ENCODE assay signal across 20 cellular contexts in genomic region chr12:49559011-49559675, GRCh38. TPM values are rescaled to one million over a fixed set of nuclear protein-coding genes. Genes with fewer than 3 reads are reported as not detected.
A peak's percentile ranks its signal among the peaks of the same experiment; 100 is the strongest.
DNase-seq lines count a peak whose midpoint lies in the region; ATAC-seq and TF ChIP-seq lines count a peak whose summit lies in the region.
"Had no signal": no experiment of that assay in that cellular context is flagged by ENCODE, and none has a peak within 500 bp of the region (broad histone marks: within the 10 kb centered on the region; RNA-seq: fewer than 3 reads in every experiment).

No MANE protein-coding gene starts in this region.

- H3K27me3 ChIP-seq in CD8-positive, alpha-beta T cell (ENCODE audit: insufficient read depth, low read length) = no peaks in the 10 kb centered on the region

- intact Hi-C loops in posterior vena cava (cut with DNase I) = no loop called here
- intact Hi-C loops in CD8-positive, alpha-beta T cell (cut with DNase I, micrococcal nuclease) = no loop called here

- H3K27ac Mint-ChIP-seq in T-helper 1 cell treated with Interleukin-12 subunit alpha and Interleukin-12 subunit beta and Interleukin-4 antibody, amounts not matched to agents 30 μg/mL and 1 μg/mL, for 36 hours = peak overlapping the region; percentile 45
- peak overlapping the region; percentile 18 to 87 for H3K27ac Mint-ChIP-seq in activated naive CD4-positive, alpha-beta T cell treated with anti-CD3 and anti-CD28 coated beads, Interleukin-2, amount 50 U/mL, for 72 hours
- peak overlapping the region; percentile 2 to 64 for H3K27ac Mint-ChIP-seq in effector memory CD8-positive, alpha-beta T cell
- H3K27ac Mint-ChIP-seq in CD8-positive, alpha-beta T cell = no peak overlapping the region
- H3K27ac Mint-ChIP-seq: CD4-positive, alpha-beta T cell; GM23338; HFFc6 had no signal

- H3K9me3 Mint-ChIP-seq in T-helper 1 cell treated with Interleukin-12 subunit alpha and Interleukin-12 subunit beta and Interleukin-4 antibody, amounts not matched to agents 30 μg/mL and 1 μg/mL, for 36 hours = no peaks in the 10 kb centered on the region
- no peaks in the 10 kb centered on the region for H3K9me3 Mint-ChIP-seq in activated naive CD4-positive, alpha-beta T cell treated with anti-CD3 and anti-CD28 coated beads, Interleukin-2, amount 50 U/mL, for 72 hours
- H3K9me3 Mint-ChIP-seq in effector memory CD8-positive, alpha-beta T cell = no peaks in the 10 kb centered on the region
- H3K9me3 Mint-ChIP-seq in CD8-positive, alpha-beta T cell = no peaks in the 10 kb centered on the region
- H3K9me3 Mint-ChIP-seq: CD4-positive, alpha-beta T cell; GM23338; HFFc6 had no signal

- H3K27ac ChIP-seq in CD8-positive, alpha-beta T cell (ENCODE audit: low read depth, low read length) = no peak overlapping the region
- H3K27ac ChIP-seq: 22Rv1, A549, C4-2B, HL-60 had no signal

- H3K36me3 ChIP-seq in CD8-positive, alpha-beta T cell (ENCODE audit: insufficient read depth, low read length) = peaks cover 38% of the 10 kb centered on the region

- peaks cover 10% of the 10 kb centered on the region for H3K4me1 Mint-ChIP-seq in T-helper 1 cell treated with Interleukin-12 subunit alpha and Interleukin-12 subunit beta and Interleukin-4 antibody, amounts not matched to agents 30 μg/mL and 1 μg/mL, for 36 hours (ENCODE audit: low read depth)
- peaks cover 0 to 13% of the 10 kb centered on the region in 2 donors for H3K4me1 Mint-ChIP-seq in effector memory CD8-positive, alpha-beta T cell (ENCODE audit: low read depth in 2 of 2)
- H3K4me1 Mint-ChIP-seq in CD8-positive, alpha-beta T cell (ENCODE audit: low read depth) = peaks cover 18% of the 10 kb centered on the region
- H3K4me1 Mint-ChIP-seq: GM23338 had no signal

- peaks cover 34% of the 10 kb centered on the region for H3K36me3 Mint-ChIP-seq in T-helper 1 cell treated with Interleukin-12 subunit alpha and Interleukin-12 subunit beta and Interleukin-4 antibody, amounts not matched to agents 30 μg/mL and 1 μg/mL, for 36 hours (ENCODE audit: low read depth)
- no peaks in the 10 kb centered on the region for H3K36me3 Mint-ChIP-seq in activated naive CD4-positive, alpha-beta T cell treated with anti-CD3 and anti-CD28 coated beads, Interleukin-2, amount 50 U/mL, for 72 hours
- H3K36me3 Mint-ChIP-seq in effector memory CD8-positive, alpha-beta T cell (ENCODE audit: insufficient read depth) = peaks cover 44% of the 10 kb centered on the region
- H3K36me3 Mint-ChIP-seq in CD8-positive, alpha-beta T cell = peaks cover 72% of the 10 kb centered on the region

- peaks cover 4% of the 10 kb centered on the region for H3K4me1 ChIP-seq in CD8-positive, alpha-beta T cell (ENCODE audit: insufficient read depth, low read length)
- H3K4me1 ChIP-seq: A549 had no signal

- no peaks in the 10 kb centered on the region for H3K27me3 Mint-ChIP-seq in T-helper 1 cell treated with Interleukin-12 subunit alpha and Interleukin-12 subunit beta and Interleukin-4 antibody, amounts not matched to agents 30 μg/mL and 1 μg/mL, for 36 hours (ENCODE audit: low read depth)
- H3K27me3 Mint-ChIP-seq in effector memory CD8-positive, alpha-beta T cell = no peaks in the 10 kb centered on the region
- H3K27me3 Mint-ChIP-seq in CD8-positive, alpha-beta T cell (ENCODE audit: low read depth) = no peaks in the 10 kb centered on the region
- H3K27me3 Mint-ChIP-seq: CD4-positive, alpha-beta T cell had no signal

- CTCF ChIA-PET in CD8-positive, alpha-beta T cell (lab: Charles Lee) = interaction anchor here (1.0 to 1.1 kb wide), 2 partner anchors 8 to 11 kb away, joined by 3 read pairs; no protein-coding TSS in a partner anchor

- DNase-seq in T-helper 1 cell (no peak), posterior vena cava (ENCODE audit: low spot score) (peak; percentile 56), NCI-H2171 (lab: John Stamatoyannopoulos, UW) (no peak)
- DNase-seq in activated naive CD4-positive, alpha-beta T cell treated with anti-CD3 and anti-CD28 coated beads, Interleukin-2, amount 50 U/mL, for 72 hours (ENCODE audit: low spot score in 2 of 2) = no peak
- DNase-seq in activated naive CD4-positive, alpha-beta T cell treated with anti-CD3 and anti-CD28 coated beads, Interleukin-2, amount 50 U/mL, for 16 hours = no peak
- no peak for DNase-seq in effector memory CD8-positive, alpha-beta T cell
- DNase-seq in CD8-positive, alpha-beta T cell = no peak
- DNase-seq: AML-193; CD4-positive, alpha-beta T cell; DMS153; DMS79; GDM1; HCEC 1CT; HFFc6 had no signal

- H3K4me3 ChIP-seq in CD8-positive, alpha-beta T cell (ENCODE audit: low read depth, low read length) = no peak overlapping the region
- H3K4me3 ChIP-seq: A549, GM23338 had no signal

- H3K4me3 Mint-ChIP-seq in T-helper 1 cell treated with Interleukin-12 subunit alpha and Interleukin-12 subunit beta and Interleukin-4 antibody, amounts not matched to agents 30 μg/mL and 1 μg/mL, for 36 hours = no peak overlapping the region
- no peak overlapping the region for H3K4me3 Mint-ChIP-seq in effector memory CD8-positive, alpha-beta T cell
- H3K4me3 Mint-ChIP-seq in CD8-positive, alpha-beta T cell = no peak overlapping the region
- H3K4me3 Mint-ChIP-seq: CD4-positive, alpha-beta T cell; GM23338; HFFc6 had no signal

- ATAC-seq in activated naive CD4-positive, alpha-beta T cell treated with anti-CD3 and anti-CD28 coated beads, Interleukin-2, amount 50 U/mL, for 72 hours = no peak
- no peak for ATAC-seq in effector memory CD8-positive, alpha-beta T cell (replicated peaks)
- no peak for ATAC-seq in CD8-positive, alpha-beta T cell
- ATAC-seq: A549, GM23338 had no signal

- TF ChIP-seq CTCF in CD8-positive, alpha-beta T cell (IDR thresholded peaks at IDR 0.05) = no peak

- POLR2A ChIA-PET in CD8-positive, alpha-beta T cell (lab: Charles Lee) = no interaction called here

- H3K9me3 ChIP-seq in CD8-positive, alpha-beta T cell (ENCODE audit: low read length) = no peaks in the 10 kb centered on the region
- H3K9me3 ChIP-seq: A549 had no signal

RNA-seq across cellular contexts. Expression of gene MCRS1, which starts 8.8 kb away (rescaled TPM):
- total RNA-seq in activated naive CD4-positive, alpha-beta T cell treated with anti-CD3 and anti-CD28 coated beads, Interleukin-2, amount 50 U/mL, for 72 hours = 10 to 100 TPM; 62.8 to 70.5 TPM
- 10 to 100 TPM; 37.3 to 38.1 TPM for total RNA-seq in posterior vena cava
- total RNA-seq in CD8-positive, alpha-beta T cell = 10 to 100 TPM; 63.7 to 70.9 TPM

RNA-seq across cellular contexts. Expression of gene KCNH3, which starts 20.3 kb away (rescaled TPM):
- 1 to 10 TPM in 1 of 2 donors, under 1 TPM in 1; 0.39 to 6.3 TPM for total RNA-seq in activated naive CD4-positive, alpha-beta T cell treated with anti-CD3 and anti-CD28 coated beads, Interleukin-2, amount 50 U/mL, for 72 hours
- under 1 TPM; 0.10 to 0.28 TPM for total RNA-seq in posterior vena cava
- total RNA-seq in CD8-positive, alpha-beta T cell = 1 to 10 TPM; 3.1 to 3.5 TPM

RNA-seq across cellular contexts. Expression of gene FAM186B, which starts 46.3 kb away (rescaled TPM):
- total RNA-seq in activated naive CD4-positive, alpha-beta T cell treated with anti-CD3 and anti-CD28 coated beads, Interleukin-2, amount 50 U/mL, for 72 hours = under 1 TPM; 0.16 to 0.18 TPM
- under 1 TPM in 1 of 2 donors, not detected in 1; 0.14 TPM for total RNA-seq in posterior vena cava
- total RNA-seq in CD8-positive, alpha-beta T cell = 1 to 10 TPM in 1 of 2 experiments, under 1 TPM in 1; 0.50 to 1.0 TPM
